In the genomic region with DNA sequence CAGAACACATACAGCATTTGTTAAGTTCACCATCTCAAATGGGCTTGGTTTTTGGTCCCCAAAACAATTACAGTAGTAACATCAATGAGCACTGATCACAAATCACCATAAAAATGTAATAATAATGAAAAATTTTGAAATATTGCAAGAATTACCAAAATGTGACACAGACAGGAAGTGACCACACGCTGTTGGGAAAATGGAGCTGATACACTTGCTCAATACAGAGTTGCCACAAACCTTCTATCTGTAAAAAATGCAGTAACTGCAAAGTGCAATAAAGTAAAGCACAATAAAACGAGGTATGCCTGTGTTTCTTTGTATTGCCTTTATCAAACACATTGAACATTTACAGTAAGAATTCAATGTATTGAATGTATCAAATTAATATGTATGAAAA, we compare ENCODE assay signal across 14 cellular contexts.
A peak's percentile ranks its signal among the peaks of the same experiment; 100 is the strongest.
DNase-seq lines count a peak whose midpoint lies in the region; TF ChIP-seq lines count a peak whose summit lies in the region.
"Had no signal": no experiment of that assay in that cellular context is flagged by ENCODE, and none has a peak within 500 bp of the region (broad histone marks: within the 10 kb centered on the region; RNA-seq: fewer than 3 reads in every experiment).

No MANE protein-coding gene starts in this region.

- H3K79me2 ChIP-seq in mammary epithelial cell (ENCODE audit: insufficient read depth, low read length): no peaks in the 10 kb centered on the region

- H3K27me3 ChIP-seq in mammary epithelial cell (ENCODE audit: insufficient read depth, low read length) (peaks cover 2% of the 10 kb centered on the region), neutrophil (no peaks in the 10 kb centered on the region)
- H3K27me3 ChIP-seq: BE2C had no signal

- H2AFZ ChIP-seq in mammary epithelial cell (ENCODE audit: low read depth, low read length): no peak overlapping the region

- no peaks in the 10 kb centered on the region for H3K36me3 Mint-ChIP-seq in MCF 10A (ENCODE audit: insufficient read depth, unreplicated experiment)
- H3K36me3 Mint-ChIP-seq: CD4-positive, alpha-beta memory T cell had no signal

- H3K27me3 Mint-ChIP-seq in MCF 10A (ENCODE audit: insufficient read depth, unreplicated experiment): no peaks in the 10 kb centered on the region

- in situ Hi-C loops in mammary epithelial cell (cut with MboI; ENCODE audit: low sequenced_read_pairs in 2 of 2): no loop called here

- H3K27ac ChIP-seq in mammary epithelial cell (ENCODE audit: insufficient read depth, low read depth, low read length): no peak overlapping the region
- H3K27ac ChIP-seq in neutrophil: peak overlapping the region; percentile 16
- H3K27ac ChIP-seq: C4-2B had no signal

- CTCF ChIA-PET in MCF 10A (lab: Yijun Ruan, JAX): no interaction called here
- CTCF ChIA-PET in mammary epithelial cell (lab: Charles Lee; ENCODE audit: low non-redundant PET): no interaction called here

- H3K4me3 Mint-ChIP-seq in MCF 10A (ENCODE audit: unreplicated experiment): no peak overlapping the region
- H3K4me3 Mint-ChIP-seq: CD4-positive, alpha-beta memory T cell had no signal

- intact Hi-C loops in MCF 10A (cut with micrococcal nuclease) (no loop called here), mammary epithelial cell (cut with micrococcal nuclease) (no loop called here)

- no peaks in the 10 kb centered on the region for H3K9me3 ChIP-seq in mammary epithelial cell (replicated peaks; ENCODE audit: insufficient read depth, low read length)
- no peaks in the 10 kb centered on the region for H3K9me3 ChIP-seq in neutrophil
- H3K9me3 ChIP-seq: BE2C, HAP-1 had no signal

- H3K9ac ChIP-seq in mammary epithelial cell (ENCODE audit: insufficient read depth, low read length): no peak overlapping the region

- H3K4me1 Mint-ChIP-seq in MCF 10A (ENCODE audit: insufficient read depth, unreplicated experiment): no peaks in the 10 kb centered on the region
- H3K4me1 Mint-ChIP-seq: CD4-positive, alpha-beta memory T cell had no signal

- POLR2A ChIA-PET in MCF 10A (lab: Yijun Ruan, JAX): no interaction called here

- no TSS peak for BruUV-seq in MCF 10A (replicated peaks; lab: Mats Ljungman, UMichigan)
- no TSS peak for BruUV-seq in mammary epithelial cell (replicated peaks; lab: Mats Ljungman, UMichigan)

- DNase-seq in MCF 10A (ENCODE audit: unreplicated experiment) (peak; percentile 11), mammary epithelial cell (no peak), MV-4-11 (lab: John Stamatoyannopoulos, UW) (peak; percentile 43), SKM-1 (lab: John Stamatoyannopoulos, UW; ENCODE audit: unreplicated experiment) (peak; percentile 8)
- no peak for DNase-seq in stimulated activated CD4-positive, alpha-beta T cell treated with anti-CD3 and anti-CD28 coated beads, Interleukin-4, amount 100 ng/mL, for 1 hour
- no peak for DNase-seq in stimulated activated CD8-positive, alpha-beta memory T cell treated with anti-CD3 and anti-CD28 coated beads, Interleukin-4, amount 100 ng/mL, for 48 hours
- DNase-seq: BE2C; CD4-positive, alpha-beta memory T cell; DMS153; DMS79 treated with DMSO at 0.1 percent for 48 hours; EL had no signal

- H3K9me3 Mint-ChIP-seq in MCF 10A (ENCODE audit: unreplicated experiment): no peaks in the 10 kb centered on the region

- no peak overlapping the region for H3K4me2 ChIP-seq in mammary epithelial cell (ENCODE audit: insufficient read depth, low read depth, low read length)

- TF ChIP-seq CTCF in MCF 10A (IDR thresholded peaks at IDR 0.05; ENCODE audit: unreplicated experiment): no peak
- no peak for TF ChIP-seq CTCF in mammary epithelial cell (conservative IDR thresholded peaks at IDR 0.05 in 1 of 2, IDR thresholded peaks at IDR 0.05 in 1 of 2; ENCODE audit: extremely low read depth in 1 of 2, insufficient read depth in 1 of 2, low read depth in 1 of 2, low read length in 2 of 2)
- TF ChIP-seq CTCF in neutrophil (IDR thresholded peaks at IDR 0.05): no peak

- H3K36me3 ChIP-seq in mammary epithelial cell (ENCODE audit: insufficient read depth, low read length) (no peaks in the 10 kb centered on the region), neutrophil (no peaks in the 10 kb centered on the region)
- H3K36me3 ChIP-seq: BE2C, HAP-1 had no signal

- H3K4me3 ChIP-seq in mammary epithelial cell (replicated peaks in 1 of 3; ENCODE audit: insufficient read depth in 1 of 3, low read depth in 2 of 3, low read length in 3 of 3) (no peak overlapping the region), neutrophil (ENCODE audit: low read depth in 1 of 2, low read length in 1 of 2) (no peak overlapping the region)
- H3K4me3 ChIP-seq: HAP-1 had no signal

- WGBS in mammary epithelial cell (ENCODE audit: low coverage, missing lambda C conversion rate): 46% methylated on average over 2 of the region's 2 CpGs

- dilution Hi-C loops in mammary epithelial cell (cut with HindIII; ENCODE audit: low sequenced_read_pairs): no loop called here

- H3K27ac Mint-ChIP-seq in MCF 10A (ENCODE audit: low read depth, unreplicated experiment): no peak overlapping the region
- H3K27ac Mint-ChIP-seq: CD4-positive, alpha-beta memory T cell had no signal

- no peaks in the 10 kb centered on the region for H4K20me1 ChIP-seq in mammary epithelial cell (ENCODE audit: insufficient read depth, low read length)

- H3K4me1 ChIP-seq in mammary epithelial cell (ENCODE audit: insufficient read depth, low read length): no peaks in the 10 kb centered on the region
- H3K4me1 ChIP-seq in neutrophil (ENCODE audit: control insufficient read depth in 1 of 2, insufficient read depth in 1 of 2, low read depth in 1 of 2, low read length in 1 of 2): peaks cover 10 to 25% of the 10 kb centered on the region in 2 experiments
- H3K4me1 ChIP-seq: BE2C, HAP-1 had no signal

Comparison
In these comparisons a context has a peak if more than half of its experiments do, and no peak if none do; other contexts are left out.
1. DNase-seq: peak in MCF 10A (single experiment), MV-4-11 (single experiment) and SKM-1 (single experiment); none in mammary epithelial cell (single experiment), stimulated activated CD4-positive, alpha-beta T cell treated with anti-CD3 and anti-CD28 coated beads, Interleukin-4, amount 100 ng/mL, for 1 hour (single experiment) and stimulated activated CD8-positive, alpha-beta memory T cell treated with anti-CD3 and anti-CD28 coated beads, Interleukin-4, amount 100 ng/mL, for 48 hours (single experiment).